ENCODE assay signal across 9 cellular contexts in genomic region chr2:20525041-20526035, GRCh38.
DNase-seq lines count a peak whose midpoint lies in the region; ATAC-seq and TF ChIP-seq lines count a peak whose summit lies in the region.
"Had no signal": no experiment of that assay in that cellular context is flagged by ENCODE, and none has a peak within 500 bp of the region (broad histone marks: within the 10 kb centered on the region; RNA-seq: fewer than 3 reads in every experiment).

No MANE protein-coding gene starts in this region.

- TF ChIP-seq CTCF in GM10266 (IDR thresholded peaks at IDR 0.05; ENCODE audit: control insufficient read depth, insufficient read depth, low read depth, missing control alignments) = peak; percentile 48
- no peak for TF ChIP-seq CTCF in GM20000 (IDR thresholded peaks at IDR 0.05; ENCODE audit: extremely low read depth, missing control alignments)
- peak; percentile 23 for TF ChIP-seq CTCF in cardiac fibroblast (IDR thresholded peaks at IDR 0.05; ENCODE audit: low read depth, low read length)
- TF ChIP-seq CTCF in nephron (IDR thresholded peaks at IDR 0.05; ENCODE audit: unreplicated experiment in 3 of 3) = no peak

- no peaks in the 10 kb centered on the region for H3K36me3 Mint-ChIP-seq in nephron (ENCODE audit: low read depth)
- H3K36me3 Mint-ChIP-seq in CD8-positive, alpha-beta memory T cell = no peaks in the 10 kb centered on the region

- no peaks in the 10 kb centered on the region for H3K9me3 Mint-ChIP-seq in nephron
- H3K9me3 Mint-ChIP-seq in CD8-positive, alpha-beta memory T cell = no peaks in the 10 kb centered on the region

- CTCF ChIA-PET in CD8-positive, alpha-beta memory T cell (lab: Charles Lee) = interaction anchor here (1.2 kb wide), 1 partner anchor 9 kb away, joined by 3 read pairs; no protein-coding TSS in a partner anchor

- peak; percentile 96 for ATAC-seq in HG03520 (IDR thresholded peaks at IDR 0.05; ENCODE audit: unreplicated experiment)

- no peaks in the 10 kb centered on the region for H3K27me3 ChIP-seq in CD8-positive, alpha-beta memory T cell (ENCODE audit: insufficient read depth, low read length, poor library complexity, severe bottlenecking)

- DNase-seq in GM10266 (ENCODE audit: extremely low spot score) = peak; percentile 71
- peak; percentile 75 for DNase-seq in GM20000 (ENCODE audit: low spot score)
- DNase-seq in cardiac fibroblast (ENCODE audit: low read depth in 2 of 2) = peak; percentile 67 to 95
- no peak for DNase-seq in CD8-positive, alpha-beta memory T cell
- DNase-seq in RKO (ENCODE audit: low spot score) = no peak
- DNase-seq in activated naive CD4-positive, alpha-beta T cell (lab: John Stamatoyannopoulos, UW) = no peak

- H3K27ac ChIP-seq in CD8-positive, alpha-beta memory T cell (ENCODE audit: low read depth, low read length) = no peak overlapping the region
- H3K27ac ChIP-seq: SK-N-MC had no signal

- peaks cover 14% of the 10 kb centered on the region for H3K27me3 Mint-ChIP-seq in nephron (ENCODE audit: low read depth)
- H3K27me3 Mint-ChIP-seq in CD8-positive, alpha-beta memory T cell = peaks cover 0 to 5% of the 10 kb centered on the region in 2 donors

- peak overlapping the region; percentile 73 to 79 (median 76) for H3K27ac Mint-ChIP-seq in nephron
- H3K27ac Mint-ChIP-seq in CD8-positive, alpha-beta memory T cell = no peak overlapping the region

- no peaks in the 10 kb centered on the region for H3K36me3 ChIP-seq in CD8-positive, alpha-beta memory T cell (ENCODE audit: insufficient read depth, low read length)

- H3K9me3 ChIP-seq in CD8-positive, alpha-beta memory T cell (ENCODE audit: low read length) = no peaks in the 10 kb centered on the region

- no peaks in the 10 kb centered on the region for H3K4me1 ChIP-seq in CD8-positive, alpha-beta memory T cell (ENCODE audit: insufficient read depth, low read length)

- peaks cover 51% of the 10 kb centered on the region for H3K4me1 Mint-ChIP-seq in nephron
- peaks cover 0 to 2% (median 1%) of the 10 kb centered on the region in 3 donors for H3K4me1 Mint-ChIP-seq in CD8-positive, alpha-beta memory T cell

- H3K4me3 ChIP-seq in cardiac fibroblast (replicated peaks in 1 of 2; ENCODE audit: low read depth in 2 of 2, low read length in 2 of 2) = no peak overlapping the region
- H3K4me3 ChIP-seq in CD8-positive, alpha-beta memory T cell (ENCODE audit: low read length) = no peak overlapping the region
- H3K4me3 ChIP-seq: SK-N-MC had no signal

- H3K4me3 Mint-ChIP-seq in nephron = peak overlapping the region; percentile 2 to 66 (median 50)
- no peak overlapping the region for H3K4me3 Mint-ChIP-seq in CD8-positive, alpha-beta memory T cell

- POLR2A ChIA-PET in CD8-positive, alpha-beta memory T cell (lab: Charles Lee) = no interaction called here

Comparison
In these comparisons a context has a peak if more than half of its experiments do, and no peak if none do; other contexts are left out.
1. DNase-seq: peak in GM10266 (single experiment), GM20000 (single experiment) and cardiac fibroblast (2 of 2); none in CD8-positive, alpha-beta memory T cell (0 of 5), RKO (single experiment) and activated naive CD4-positive, alpha-beta T cell (0 of 4).
2. CTCF ChIP-seq: peak in GM10266 (single experiment) and cardiac fibroblast (single experiment); none in GM20000 (single experiment) and nephron (0 of 3).
3. H3K27ac Mint-ChIP-seq: peak in nephron (3 of 3); none in CD8-positive, alpha-beta memory T cell (0 of 8).
4. H3K4me3 Mint-ChIP-seq: peak in nephron (3 of 3); none in CD8-positive, alpha-beta memory T cell (0 of 7).